ENCODE assay signal across 8 cellular contexts in genomic region chr11:10807629-10808552, GRCh38. TPM values are rescaled to one million over a fixed set of nuclear protein-coding genes. Genes with fewer than 3 reads are reported as not detected.
DNase-seq lines count a peak whose midpoint lies in the region; ATAC-seq and TF ChIP-seq lines count a peak whose summit lies in the region.

No MANE protein-coding gene starts in this region.

- H3K27ac ChIP-seq in SJCRH30 (peak overlapping the region; percentile 99), heart right ventricle (peak overlapping the region; percentile 89 to 100 (median 100))

- H3K4me1 Mint-ChIP-seq in activated naive CD8-positive, alpha-beta T cell treated with anti-CD3 and anti-CD28 coated beads, Interleukin-2, amount 10 ng/mL, durations not matched to agents 7 days and 5 days = peaks cover 34% of the 10 kb centered on the region

- peaks cover 46% of the 10 kb centered on the region for H3K36me3 Mint-ChIP-seq in activated naive CD8-positive, alpha-beta T cell treated with anti-CD3 and anti-CD28 coated beads, Interleukin-2, amount 10 ng/mL, durations not matched to agents 7 days and 5 days

- H3K36me3 ChIP-seq in SJCRH30 (peaks cover 53% of the 10 kb centered on the region), heart right ventricle (peaks cover 0 to 46% (median 41%) of the 10 kb centered on the region in 9 donors)

- intact Hi-C loops in heart right ventricle (cut with DNase I) = loop anchor here in 8 of 10 donors (1.0 to 10.0 kb wide), 13 partner anchors 14 to 1236 kb away; partner anchors contain the start of genes ZBED5 (in 6 of the 8) and WEE1 (in 1 of the 8)

- no peaks in the 10 kb centered on the region for H3K9me3 ChIP-seq in SJCRH30 (replicated peaks)
- no peaks in the 10 kb centered on the region for H3K9me3 ChIP-seq in heart right ventricle

- H3K4me1 ChIP-seq in SJCRH30 (peaks cover 11% of the 10 kb centered on the region), heart right ventricle (peaks cover 0 to 59% (median 48%) of the 10 kb centered on the region in 9 donors)

- POLR2A ChIA-PET in activated naive CD8-positive, alpha-beta T cell treated with anti-CD3 and anti-CD28 coated beads, Interleukin-2, amount 10 ng/mL, durations not matched to agents 7 days and 5 days (lab: Charles Lee) = interaction anchor here (0.7 to 4.9 kb wide), 27 partner anchors 9 to 1844 kb away, joined by 3 to 235 read pairs (median 6); partner anchors contain the start of genes CTR9, TMEM9B, USP47 and WEE1

- TF ChIP-seq CTCF in heart right ventricle (IDR thresholded peaks at IDR 0.05) = no peak

- H3K4me3 ChIP-seq in SJCRH30 (peak overlapping the region; percentile 98), heart right ventricle (peak overlapping the region; percentile 76 to 98 (median 92))

- peak overlapping the region; percentile 96 for H3K4me3 Mint-ChIP-seq in activated naive CD8-positive, alpha-beta T cell treated with anti-CD3 and anti-CD28 coated beads, Interleukin-2, amount 10 ng/mL, durations not matched to agents 7 days and 5 days

- WGBS in heart right ventricle, 2 donors = 0 to 1% methylated on average over 71 of the region's 71 CpGs

- H3K27me3 ChIP-seq in SJCRH30 (no peaks in the 10 kb centered on the region), heart right ventricle (no peaks in the 10 kb centered on the region)

- DNase-seq in NCI-H1436 (lab: John Stamatoyannopoulos, UW) (peak; percentile 45), NCI-H1436 treated with DMSO at 0.1 percent for 48 hours (lab: John Stamatoyannopoulos, UW) (no peak), SJCRH30 (peak; percentile 66 to 68), heart right ventricle (peak; percentile 78 to 86), pons (ENCODE audit: low spot score) (peak; percentile 40), ureter (ENCODE audit: low spot score) (peak; percentile 77)
- peak; percentile 74 for DNase-seq in activated naive CD8-positive, alpha-beta T cell treated with anti-CD3 and anti-CD28 coated beads, Interleukin-2, amount 10 ng/mL, durations not matched to agents 7 days and 5 days

- H3K9me3 Mint-ChIP-seq in activated naive CD8-positive, alpha-beta T cell treated with anti-CD3 and anti-CD28 coated beads, Interleukin-2, amount 10 ng/mL, durations not matched to agents 7 days and 5 days = no peaks in the 10 kb centered on the region

- H3K27ac Mint-ChIP-seq in activated naive CD8-positive, alpha-beta T cell treated with anti-CD3 and anti-CD28 coated beads, Interleukin-2, amount 10 ng/mL, durations not matched to agents 7 days and 5 days = peak overlapping the region; percentile 98

- H3K27me3 Mint-ChIP-seq in activated naive CD8-positive, alpha-beta T cell treated with anti-CD3 and anti-CD28 coated beads, Interleukin-2, amount 10 ng/mL, durations not matched to agents 7 days and 5 days = peaks cover under 1% of the 10 kb centered on the region

- peak; percentile 1 for ATAC-seq in HG03103 (IDR thresholded peaks at IDR 0.05; ENCODE audit: low read depth, unreplicated experiment)
- ATAC-seq in activated naive CD8-positive, alpha-beta T cell treated with anti-CD3 and anti-CD28 coated beads, Interleukin-2, amount 10 ng/mL, durations not matched to agents 7 days and 5 days (ENCODE audit: low read depth) = peak; percentile 2
- peak; percentile 40 to 66 (median 52) for ATAC-seq in heart right ventricle

RNA-seq across cellular contexts. Expression of gene EIF4G2, which starts 0.8 kb away (rescaled TPM):
- total RNA-seq in SJCRH30 (2014; rRNA removed; shearing (Covaris generic)) = 1,193 and 1,203 TPM in 2 replicates
- total RNA-seq in activated naive CD8-positive, alpha-beta T cell treated with anti-CD3 and anti-CD28 coated beads, Interleukin-2, amount 10 ng/mL, durations not matched to agents 7 days and 5 days = 100 to 1,000 TPM; 586 to 630 TPM
- total RNA-seq in heart right ventricle (1,000 to 10,000 TPM in 3 of 10 donors, 100 to 1,000 TPM in 7; 623 to 1,076 (median 970) TPM), ureter (1,147 TPM)
- polyA plus RNA-seq in heart right ventricle = 100 to 1,000 TPM; 119 to 283 TPM

RNA-seq across cellular contexts. Expression of gene ZBED5, which starts 50.0 kb away (rescaled TPM):
- total RNA-seq in SJCRH30 (2014; rRNA removed; shearing (Covaris generic)) = 59.6 and 73.8 TPM in 2 replicates
- 10 to 100 TPM; 69.7 to 72.0 TPM for total RNA-seq in activated naive CD8-positive, alpha-beta T cell treated with anti-CD3 and anti-CD28 coated beads, Interleukin-2, amount 10 ng/mL, durations not matched to agents 7 days and 5 days
- total RNA-seq in heart right ventricle (10 to 100 TPM; 31.4 to 46.3 (median 39.6) TPM), ureter (54.0 TPM)
- polyA plus RNA-seq in heart right ventricle = 10 to 100 TPM; 19.4 to 63.3 TPM

RNA-seq across cellular contexts. Expression of gene CTR9, which starts 56.8 kb away (rescaled TPM):
- 53.0 and 55.2 TPM in 2 replicates for total RNA-seq in SJCRH30 (2014; rRNA removed; shearing (Covaris generic))
- total RNA-seq in activated naive CD8-positive, alpha-beta T cell treated with anti-CD3 and anti-CD28 coated beads, Interleukin-2, amount 10 ng/mL, durations not matched to agents 7 days and 5 days = 10 to 100 TPM; 45.3 to 47.6 TPM
- total RNA-seq in heart right ventricle = 10 to 100 TPM; 18.6 to 34.8 (median 24.7) TPM
- polyA plus RNA-seq in heart right ventricle = 10 to 100 TPM; 10.4 to 11.7 TPM
- 42.5 TPM for total RNA-seq in ureter

Comparison
In these comparisons a context has a peak if more than half of its experiments do, and no peak if none do; other contexts are left out.
1. ATAC-seq: peak in every context shown above with its lines; median percentile 52 in heart right ventricle; 2 in activated naive CD8-positive, alpha-beta T cell treated with anti-CD3 and anti-CD28 coated beads, Interleukin-2, amount 10 ng/mL, durations not matched to agents 7 days and 5 days; 1 in HG03103.